Comparison of ENCODE assay signal across 8 cellular contexts in the genomic region with DNA sequence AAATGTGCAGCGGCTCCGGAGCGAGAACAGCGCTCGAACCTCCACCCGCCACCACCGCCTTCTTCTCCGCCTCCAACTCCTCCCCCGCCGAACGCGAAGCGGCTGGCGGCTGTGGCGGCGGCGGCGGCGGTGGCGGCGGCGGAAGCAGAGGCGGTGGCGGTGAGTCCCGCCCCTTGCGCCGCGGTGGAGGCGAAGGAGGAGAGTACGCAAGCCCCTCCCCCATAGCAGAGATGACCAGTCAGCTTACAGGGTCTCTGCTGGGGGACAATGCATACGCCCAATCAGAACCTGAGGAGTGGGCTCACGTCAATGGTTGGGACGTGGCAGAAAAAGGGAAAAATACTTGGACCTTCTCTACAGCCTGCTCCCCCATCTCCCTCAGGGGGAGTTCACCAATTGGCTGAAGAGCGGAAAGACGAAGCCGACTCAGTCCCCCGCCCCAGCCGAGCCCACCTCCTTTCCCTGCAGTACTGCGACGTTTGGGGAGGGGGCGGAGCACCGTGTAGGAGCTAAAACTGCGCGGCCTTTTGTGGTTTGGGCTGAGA. TPM values are rescaled to one million over a fixed set of nuclear protein-coding genes. Genes with fewer than 3 reads are reported as not detected.
DNase-seq lines count a peak whose midpoint lies in the region; ATAC-seq and TF ChIP-seq lines count a peak whose summit lies in the region.

A gene with protein sequence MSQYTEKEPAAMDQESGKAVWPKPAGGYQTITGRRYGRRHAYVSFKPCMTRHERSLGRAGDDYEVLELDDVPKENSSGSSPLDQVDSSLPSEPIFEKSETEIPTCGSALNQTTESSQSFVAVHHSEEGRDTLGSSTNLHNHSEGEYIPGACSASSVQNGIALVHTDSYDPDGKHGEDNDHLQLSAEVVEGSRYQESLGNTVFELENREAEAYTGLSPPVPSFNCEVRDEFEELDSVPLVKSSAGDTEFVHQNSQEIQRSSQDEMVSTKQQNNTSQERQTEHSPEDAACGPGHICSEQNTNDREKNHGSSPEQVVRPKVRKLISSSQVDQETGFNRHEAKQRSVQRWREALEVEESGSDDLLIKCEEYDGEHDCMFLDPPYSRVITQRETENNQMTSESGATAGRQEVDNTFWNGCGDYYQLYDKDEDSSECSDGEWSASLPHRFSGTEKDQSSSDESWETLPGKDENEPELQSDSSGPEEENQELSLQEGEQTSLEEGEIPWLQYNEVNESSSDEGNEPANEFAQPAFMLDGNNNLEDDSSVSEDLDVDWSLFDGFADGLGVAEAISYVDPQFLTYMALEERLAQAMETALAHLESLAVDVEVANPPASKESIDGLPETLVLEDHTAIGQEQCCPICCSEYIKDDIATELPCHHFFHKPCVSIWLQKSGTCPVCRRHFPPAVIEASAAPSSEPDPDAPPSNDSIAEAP (minus strand): TSS at position 131 of the 545 bp plus-strand sequence. CDS start 26,541 bp downstream, outside the sequence.

- intact Hi-C loops in Right ventricle myocardium inferior (cut with DNase I) (loop anchor here (1.0 to 5.0 kb wide), 4 partner anchors 63 to 683 kb away; a partner anchor contains a TSS), ovary (cut with DNase I) (loop anchor here in 1 of 4 donors (5.0 to 10.0 kb wide), 2 partner anchors 75 to 282 kb away; no protein-coding TSS in a partner anchor), thyroid gland (cut with DNase I) (no loop called here)

- peak within 1 kb of the TSS; percentile 92 to 99 for H3K27ac ChIP-seq in ovary
- H3K27ac ChIP-seq in thyroid gland: peak within 1 kb of the TSS; percentile 98 to 100 (median 99)

- H3K4me1 Mint-ChIP-seq in activated naive CD8-positive, alpha-beta T cell treated with anti-CD3 and anti-CD28 coated beads, Interleukin-2, amount 50 U/mL, for 24 hours: peaks cover 56% of the 10 kb centered on the region

- peak; percentile 5 for TF ChIP-seq CTCF in GM12865 (IDR thresholded peaks at IDR 0.05; ENCODE audit: insufficient read depth, low read depth, low read length, missing control alignments)
- peak; percentile 30 to 64 (median 41) for TF ChIP-seq CTCF in ovary (IDR thresholded peaks at IDR 0.05)
- peak in 2 of 6 experiments; percentile 30 to 53 for TF ChIP-seq CTCF in thyroid gland (IDR thresholded peaks at IDR 0.05)

- H3K27ac Mint-ChIP-seq in activated naive CD8-positive, alpha-beta T cell treated with anti-CD3 and anti-CD28 coated beads, Interleukin-2, amount 50 U/mL, for 24 hours: peak within 1 kb of the TSS; percentile 100

- H3K9me3 Mint-ChIP-seq in activated naive CD8-positive, alpha-beta T cell treated with anti-CD3 and anti-CD28 coated beads, Interleukin-2, amount 50 U/mL, for 24 hours: peaks cover 9% of the 10 kb centered on the region

- H3K36me3 Mint-ChIP-seq in activated naive CD8-positive, alpha-beta T cell treated with anti-CD3 and anti-CD28 coated beads, Interleukin-2, amount 50 U/mL, for 24 hours (ENCODE audit: low read depth): peaks cover 13% of the 10 kb centered on the region

- no peaks in the 10 kb centered on the region for H3K9me3 ChIP-seq in ovary
- no peaks in the 10 kb centered on the region for H3K9me3 ChIP-seq in thyroid gland

- ATAC-seq in HG02763 (IDR thresholded peaks at IDR 0.05; ENCODE audit: unreplicated experiment) (peak; percentile 81), Right ventricle myocardium inferior (peak; percentile 97)
- ATAC-seq in activated naive CD8-positive, alpha-beta T cell treated with anti-CD3 and anti-CD28 coated beads, Interleukin-2, amount 50 U/mL, for 24 hours: peak; percentile 92

- TF ChIP-seq POLR2A in ovary (IDR thresholded peaks at IDR 0.05) (peak; percentile 78), thyroid gland (IDR thresholded peaks at IDR 0.05) (peak; percentile 22 to 90)

- H3K4me1 ChIP-seq in ovary (ENCODE audit: insufficient read depth): peaks cover 2% of the 10 kb centered on the region
- H3K4me1 ChIP-seq in thyroid gland: peaks cover 10 to 18% of the 10 kb centered on the region in 2 donors

- TF ChIP-seq EP300 in ovary (IDR thresholded peaks at IDR 0.05): no peak

- peaks cover 4% of the 10 kb centered on the region for H3K27me3 Mint-ChIP-seq in activated naive CD8-positive, alpha-beta T cell treated with anti-CD3 and anti-CD28 coated beads, Interleukin-2, amount 50 U/mL, for 24 hours

- peak within 1 kb of the TSS; percentile 99 for H3K4me3 Mint-ChIP-seq in activated naive CD8-positive, alpha-beta T cell treated with anti-CD3 and anti-CD28 coated beads, Interleukin-2, amount 50 U/mL, for 24 hours

- H3K27me3 ChIP-seq in ovary: no peaks in the 10 kb centered on the region
- no peaks in the 10 kb centered on the region for H3K27me3 ChIP-seq in thyroid gland

- peak within 1 kb of the TSS; percentile 74 for H3K4me3 ChIP-seq in GM12865 (ENCODE audit: low read depth, low read length)
- H3K4me3 ChIP-seq in ovary: peak within 1 kb of the TSS; percentile 94
- H3K4me3 ChIP-seq in thyroid gland (replicated peaks in 1 of 3): peak within 1 kb of the TSS; percentile 79 to 90 (median 89)

- 0 to 1% (median 0%) methylated on average over 40 to 44 of the region's 44 CpGs for WGBS in ovary, 3 donors
- 1% methylated on average over 27 to 41 of the region's 44 CpGs for WGBS in thyroid gland, 2 donors

- DNase-seq in GM12865 (ENCODE audit: low read depth) (peak; percentile 100), NCI-H1417 treated with DMSO at 0.1 percent for 48 hours (lab: John Stamatoyannopoulos, UW) (peak; percentile 87), SW480 (ENCODE audit: low spot score) (peak; percentile 99), Right ventricle myocardium inferior (ENCODE audit: missing footprints) (peak; percentile 99), ovary (peak; percentile 98 to 99 (median 99)), thyroid gland (peak; percentile 100)
- DNase-seq in activated naive CD8-positive, alpha-beta T cell treated with anti-CD3 and anti-CD28 coated beads, Interleukin-2, amount 50 U/mL, for 24 hours: peak; percentile 96

- H3K36me3 ChIP-seq in ovary (no peaks in the 10 kb centered on the region), thyroid gland (no peaks in the 10 kb centered on the region)

RNA-seq across cellular contexts. Expression of the gene that starts here (rescaled TPM):
- total RNA-seq in Right ventricle myocardium inferior: 70.5 TPM
- 100 to 1,000 TPM in 6 of 7 donors, 10 to 100 TPM in 1; 96.0 to 122 (median 110) TPM for total RNA-seq in ovary
- polyA plus RNA-seq in ovary: 100 to 1,000 TPM in 1 of 2 donors, 10 to 100 TPM in 1; 58.8 to 105 TPM
- total RNA-seq in thyroid gland: 100 to 1,000 TPM; 107 to 188 (median 153) TPM

Comparison
In these comparisons a context has a peak if more than half of its experiments do, and no peak if none do; other contexts are left out.
1. Peak in every context shown above with its lines: DNase-seq, ATAC-seq, H3K4me3 ChIP-seq and H3K27ac ChIP-seq.